ENCODE assay signal across 1 cellular context in the genomic region with DNA sequence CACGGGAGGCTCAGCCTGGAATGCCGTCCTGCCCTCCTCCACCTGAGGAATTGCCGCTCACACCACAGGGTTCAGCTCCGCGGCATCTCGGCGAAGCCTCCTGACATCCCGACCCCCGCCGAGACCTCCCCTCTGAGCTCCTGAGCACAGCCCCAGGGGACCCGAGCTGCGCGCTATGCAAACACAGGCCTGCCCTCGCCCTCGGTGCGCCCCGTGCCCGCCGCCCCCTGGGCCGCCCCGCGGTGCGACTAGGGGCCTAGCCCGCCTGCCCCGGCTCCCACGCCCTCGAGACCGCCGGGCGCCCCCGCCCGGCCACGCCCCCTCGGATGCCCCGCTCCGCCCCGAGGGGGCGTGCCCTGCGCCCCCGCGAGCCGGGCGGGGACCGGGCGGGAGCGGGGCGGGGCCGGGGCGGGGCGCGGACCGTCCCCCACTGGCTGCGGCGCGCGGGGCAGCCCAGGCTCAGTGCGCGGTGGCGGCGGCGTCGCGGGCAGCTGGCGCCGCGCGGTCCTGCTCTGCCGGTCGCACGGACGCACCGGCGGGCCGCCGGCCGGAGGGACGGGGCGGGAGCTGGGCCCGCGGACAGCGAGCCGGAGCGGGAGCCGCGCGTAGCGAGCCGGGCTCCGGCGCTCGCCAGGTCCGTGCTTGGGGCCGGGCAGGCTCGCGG.
TF ChIP-seq lines count a peak whose summit lies in the region.

A gene (plus strand): TSS at position 462 of the 664 bp plus-strand sequence. CDS start 642 bp downstream, outside the sequence.

TF ChIP-seq in HEK293, 187 proteins besides CTCF, POLR2A, EP300 and RAD21 (continued from another document and continues in another):
- TF ChIP-seq, protein P1, sequence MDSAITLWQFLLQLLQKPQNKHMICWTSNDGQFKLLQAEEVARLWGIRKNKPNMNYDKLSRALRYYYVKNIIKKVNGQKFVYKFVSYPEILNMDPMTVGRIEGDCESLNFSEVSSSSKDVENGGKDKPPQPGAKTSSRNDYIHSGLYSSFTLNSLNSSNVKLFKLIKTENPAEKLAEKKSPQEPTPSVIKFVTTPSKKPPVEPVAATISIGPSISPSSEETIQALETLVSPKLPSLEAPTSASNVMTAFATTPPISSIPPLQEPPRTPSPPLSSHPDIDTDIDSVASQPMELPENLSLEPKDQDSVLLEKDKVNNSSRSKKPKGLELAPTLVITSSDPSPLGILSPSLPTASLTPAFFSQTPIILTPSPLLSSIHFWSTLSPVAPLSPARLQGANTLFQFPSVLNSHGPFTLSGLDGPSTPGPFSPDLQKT (IDR thresholded peaks at IDR 0.05; ENCODE audit: borderline replicate concordance, low read depth, low read length), result no peak
- TF ChIP-seq SP3 (tag by site-specific recombination; IDR thresholded peaks at IDR 0.05), result no peak
- TF ChIP-seq, protein P2, sequence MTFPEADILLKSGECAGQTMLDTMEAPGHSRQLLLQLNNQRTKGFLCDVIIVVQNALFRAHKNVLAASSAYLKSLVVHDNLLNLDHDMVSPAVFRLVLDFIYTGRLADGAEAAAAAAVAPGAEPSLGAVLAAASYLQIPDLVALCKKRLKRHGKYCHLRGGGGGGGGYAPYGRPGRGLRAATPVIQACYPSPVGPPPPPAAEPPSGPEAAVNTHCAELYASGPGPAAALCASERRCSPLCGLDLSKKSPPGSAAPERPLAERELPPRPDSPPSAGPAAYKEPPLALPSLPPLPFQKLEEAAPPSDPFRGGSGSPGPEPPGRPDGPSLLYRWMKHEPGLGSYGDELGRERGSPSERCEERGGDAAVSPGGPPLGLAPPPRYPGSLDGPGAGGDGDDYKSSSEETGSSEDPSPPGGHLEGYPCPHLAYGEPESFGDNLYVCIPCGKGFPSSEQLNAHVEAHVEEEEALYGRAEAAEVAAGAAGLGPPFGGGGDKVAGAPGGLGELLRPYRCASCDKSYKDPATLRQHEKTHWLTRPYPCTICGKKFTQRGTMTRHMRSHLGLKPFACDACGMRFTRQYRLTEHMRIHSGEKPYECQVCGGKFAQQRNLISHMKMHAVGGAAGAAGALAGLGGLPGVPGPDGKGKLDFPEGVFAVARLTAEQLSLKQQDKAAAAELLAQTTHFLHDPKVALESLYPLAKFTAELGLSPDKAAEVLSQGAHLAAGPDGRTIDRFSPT (tag by site-specific recombination; IDR thresholded peaks at IDR 0.05), result 0 out of 2 replicates have a peak, but pooled peaks have one; percentile 11
- TF ChIP-seq ZBTB17 (tag by site-specific recombination; IDR thresholded peaks at IDR 0.05), result no peak
- 0 out of 2 replicates have a peak, but pooled peaks have one; percentile 33 for TF ChIP-seq ZNF423 (tag by site-specific recombination; IDR thresholded peaks at IDR 0.05)
- peak; percentile 97 for TF ChIP-seq ZIC2 (tag by site-specific recombination; IDR thresholded peaks at IDR 0.05)
- TF ChIP-seq ZNF114 (tag by site-specific recombination; IDR thresholded peaks at IDR 0.05), result no peak
- peak; percentile 77 for TF ChIP-seq ZBTB8A (tag by site-specific recombination; IDR thresholded peaks at IDR 0.05)
- TF ChIP-seq SCRT2 (tag by site-specific recombination; IDR thresholded peaks at IDR 0.05), result peak; percentile 39
- TF ChIP-seq, protein P3, sequence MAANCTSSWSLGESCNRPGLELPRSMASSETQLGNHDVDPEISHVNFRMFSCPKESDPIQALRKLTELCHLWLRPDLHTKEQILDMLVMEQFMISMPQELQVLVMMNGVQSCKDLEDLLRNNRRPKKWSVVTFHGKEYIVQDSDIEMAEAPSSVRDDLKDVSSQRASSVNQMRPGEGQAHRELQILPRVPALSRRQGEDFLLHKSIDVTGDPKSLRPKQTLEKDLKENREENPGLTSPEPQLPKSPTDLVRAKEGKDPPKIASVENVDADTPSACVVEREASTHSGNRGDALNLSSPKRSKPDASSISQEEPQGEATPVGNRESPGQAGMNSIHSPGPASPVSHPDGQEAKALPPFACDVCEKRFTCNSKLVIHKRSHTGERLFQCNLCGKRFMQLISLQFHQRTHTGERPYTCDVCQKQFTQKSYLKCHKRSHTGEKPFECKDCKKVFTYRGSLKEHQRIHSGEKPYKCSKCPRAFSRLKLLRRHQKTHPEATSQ (tag by site-specific recombination; IDR thresholded peaks at IDR 0.05), result no peak
- TF ChIP-seq, protein P4, sequence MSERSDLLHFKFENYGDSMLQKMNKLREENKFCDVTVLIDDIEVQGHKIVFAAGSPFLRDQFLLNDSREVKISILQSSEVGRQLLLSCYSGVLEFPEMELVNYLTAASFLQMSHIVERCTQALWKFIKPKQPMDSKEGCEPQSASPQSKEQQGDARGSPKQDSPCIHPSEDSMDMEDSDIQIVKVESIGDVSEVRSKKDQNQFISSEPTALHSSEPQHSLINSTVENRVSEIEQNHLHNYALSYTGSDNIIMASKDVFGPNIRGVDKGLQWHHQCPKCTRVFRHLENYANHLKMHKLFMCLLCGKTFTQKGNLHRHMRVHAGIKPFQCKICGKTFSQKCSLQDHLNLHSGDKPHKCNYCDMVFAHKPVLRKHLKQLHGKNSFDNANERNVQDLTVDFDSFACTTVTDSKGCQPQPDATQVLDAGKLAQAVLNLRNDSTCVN (tag by site-specific recombination; optimal IDR thresholded peaks at IDR 0.05), result peak; percentile 40
- TF ChIP-seq ZNF560 (tag by site-specific recombination; IDR thresholded peaks at IDR 0.05; ENCODE audit: borderline replicate concordance), result no peak
- no peak for TF ChIP-seq KLF16 (tag by site-specific recombination; IDR thresholded peaks at IDR 0.05)
- TF ChIP-seq, protein P5, sequence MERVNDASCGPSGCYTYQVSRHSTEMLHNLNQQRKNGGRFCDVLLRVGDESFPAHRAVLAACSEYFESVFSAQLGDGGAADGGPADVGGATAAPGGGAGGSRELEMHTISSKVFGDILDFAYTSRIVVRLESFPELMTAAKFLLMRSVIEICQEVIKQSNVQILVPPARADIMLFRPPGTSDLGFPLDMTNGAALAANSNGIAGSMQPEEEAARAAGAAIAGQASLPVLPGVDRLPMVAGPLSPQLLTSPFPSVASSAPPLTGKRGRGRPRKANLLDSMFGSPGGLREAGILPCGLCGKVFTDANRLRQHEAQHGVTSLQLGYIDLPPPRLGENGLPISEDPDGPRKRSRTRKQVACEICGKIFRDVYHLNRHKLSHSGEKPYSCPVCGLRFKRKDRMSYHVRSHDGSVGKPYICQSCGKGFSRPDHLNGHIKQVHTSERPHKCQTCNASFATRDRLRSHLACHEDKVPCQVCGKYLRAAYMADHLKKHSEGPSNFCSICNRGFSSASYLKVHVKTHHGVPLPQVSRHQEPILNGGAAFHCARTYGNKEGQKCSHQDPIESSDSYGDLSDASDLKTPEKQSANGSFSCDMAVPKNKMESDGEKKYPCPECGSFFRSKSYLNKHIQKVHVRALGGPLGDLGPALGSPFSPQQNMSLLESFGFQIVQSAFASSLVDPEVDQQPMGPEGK (tag by site-specific recombination; IDR thresholded peaks at IDR 0.05), result 0 out of 2 replicates have a peak, but pooled peaks have one; percentile 40
- 0 out of 2 replicates have a peak, but pooled peaks have one; percentile 29 for TF ChIP-seq ZBTB7A (tag by site-specific recombination; IDR thresholded peaks at IDR 0.05; ENCODE audit: low read depth)
- TF ChIP-seq ZNF140 (tag by site-specific recombination; IDR thresholded peaks at IDR 0.05), result no peak
- no peak for TF ChIP-seq ZNF223 (tag by site-specific recombination; IDR thresholded peaks at IDR 0.05)
- TF ChIP-seq ZNF521 (tag by site-specific recombination; IDR thresholded peaks at IDR 0.05), result no peak
- TF ChIP-seq, protein P6, sequence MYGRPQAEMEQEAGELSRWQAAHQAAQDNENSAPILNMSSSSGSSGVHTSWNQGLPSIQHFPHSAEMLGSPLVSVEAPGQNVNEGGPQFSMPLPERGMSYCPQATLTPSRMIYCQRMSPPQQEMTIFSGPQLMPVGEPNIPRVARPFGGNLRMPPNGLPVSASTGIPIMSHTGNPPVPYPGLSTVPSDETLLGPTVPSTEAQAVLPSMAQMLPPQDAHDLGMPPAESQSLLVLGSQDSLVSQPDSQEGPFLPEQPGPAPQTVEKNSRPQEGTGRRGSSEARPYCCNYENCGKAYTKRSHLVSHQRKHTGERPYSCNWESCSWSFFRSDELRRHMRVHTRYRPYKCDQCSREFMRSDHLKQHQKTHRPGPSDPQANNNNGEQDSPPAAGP (tag by site-specific recombination; IDR thresholded peaks at IDR 0.05), result 0 out of 2 replicates have a peak, but pooled peaks have one; percentile 30
- TF ChIP-seq ZBTB21 (tag by site-specific recombination; IDR thresholded peaks at IDR 0.05), result no peak
- no peak for TF ChIP-seq ZNF610 (tag by site-specific recombination; IDR thresholded peaks at IDR 0.05; ENCODE audit: borderline replicate concordance)
- TF ChIP-seq ZNF777 (tag by site-specific recombination; IDR thresholded peaks at IDR 0.05; ENCODE audit: borderline replicate concordance), result no peak
- TF ChIP-seq ZNF626 (tag by site-specific recombination; IDR thresholded peaks at IDR 0.05), result no peak
- no peak for TF ChIP-seq ZNF571 (tag by site-specific recombination; IDR thresholded peaks at IDR 0.05)
- TF ChIP-seq ZNF37A (tag by site-specific recombination; IDR thresholded peaks at IDR 0.05), result peak; percentile 75; the same call in 1 of the 2 replicates
- no peak for TF ChIP-seq ZNF211 (tag by site-specific recombination; IDR thresholded peaks at IDR 0.05; ENCODE audit: low read depth)
- TF ChIP-seq, protein P7, sequence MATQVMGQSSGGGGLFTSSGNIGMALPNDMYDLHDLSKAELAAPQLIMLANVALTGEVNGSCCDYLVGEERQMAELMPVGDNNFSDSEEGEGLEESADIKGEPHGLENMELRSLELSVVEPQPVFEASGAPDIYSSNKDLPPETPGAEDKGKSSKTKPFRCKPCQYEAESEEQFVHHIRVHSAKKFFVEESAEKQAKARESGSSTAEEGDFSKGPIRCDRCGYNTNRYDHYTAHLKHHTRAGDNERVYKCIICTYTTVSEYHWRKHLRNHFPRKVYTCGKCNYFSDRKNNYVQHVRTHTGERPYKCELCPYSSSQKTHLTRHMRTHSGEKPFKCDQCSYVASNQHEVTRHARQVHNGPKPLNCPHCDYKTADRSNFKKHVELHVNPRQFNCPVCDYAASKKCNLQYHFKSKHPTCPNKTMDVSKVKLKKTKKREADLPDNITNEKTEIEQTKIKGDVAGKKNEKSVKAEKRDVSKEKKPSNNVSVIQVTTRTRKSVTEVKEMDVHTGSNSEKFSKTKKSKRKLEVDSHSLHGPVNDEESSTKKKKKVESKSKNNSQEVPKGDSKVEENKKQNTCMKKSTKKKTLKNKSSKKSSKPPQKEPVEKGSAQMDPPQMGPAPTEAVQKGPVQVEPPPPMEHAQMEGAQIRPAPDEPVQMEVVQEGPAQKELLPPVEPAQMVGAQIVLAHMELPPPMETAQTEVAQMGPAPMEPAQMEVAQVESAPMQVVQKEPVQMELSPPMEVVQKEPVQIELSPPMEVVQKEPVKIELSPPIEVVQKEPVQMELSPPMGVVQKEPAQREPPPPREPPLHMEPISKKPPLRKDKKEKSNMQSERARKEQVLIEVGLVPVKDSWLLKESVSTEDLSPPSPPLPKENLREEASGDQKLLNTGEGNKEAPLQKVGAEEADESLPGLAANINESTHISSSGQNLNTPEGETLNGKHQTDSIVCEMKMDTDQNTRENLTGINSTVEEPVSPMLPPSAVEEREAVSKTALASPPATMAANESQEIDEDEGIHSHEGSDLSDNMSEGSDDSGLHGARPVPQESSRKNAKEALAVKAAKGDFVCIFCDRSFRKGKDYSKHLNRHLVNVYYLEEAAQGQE (tag by site-specific recombination; IDR thresholded peaks at IDR 0.05), result no peak
- TF ChIP-seq SP2 (tag by site-specific recombination; IDR thresholded peaks at IDR 0.05), result no peak
- TF ChIP-seq KLF1 (tag by site-specific recombination; IDR thresholded peaks at IDR 0.05), result peak; percentile 55; the same call in 1 of the 2 replicates
- TF ChIP-seq EGR2 (tag by site-specific recombination; IDR thresholded peaks at IDR 0.05; ENCODE audit: low read depth), result 0 out of 2 replicates have a peak, but pooled peaks have one; percentile 16
- no peak for TF ChIP-seq ZNF561 (tag by site-specific recombination; IDR thresholded peaks at IDR 0.05; ENCODE audit: borderline replicate concordance)
- TF ChIP-seq BCL11A (tag by site-specific recombination; IDR thresholded peaks at IDR 0.05; ENCODE audit: low read depth), result no peak
- TF ChIP-seq ZNF658 (tag by site-specific recombination; IDR thresholded peaks at IDR 0.05), result no peak
- TF ChIP-seq BCL11B (tag by site-specific recombination; IDR thresholded peaks at IDR 0.05; ENCODE audit: low read depth), result no peak
- TF ChIP-seq, protein P8, sequence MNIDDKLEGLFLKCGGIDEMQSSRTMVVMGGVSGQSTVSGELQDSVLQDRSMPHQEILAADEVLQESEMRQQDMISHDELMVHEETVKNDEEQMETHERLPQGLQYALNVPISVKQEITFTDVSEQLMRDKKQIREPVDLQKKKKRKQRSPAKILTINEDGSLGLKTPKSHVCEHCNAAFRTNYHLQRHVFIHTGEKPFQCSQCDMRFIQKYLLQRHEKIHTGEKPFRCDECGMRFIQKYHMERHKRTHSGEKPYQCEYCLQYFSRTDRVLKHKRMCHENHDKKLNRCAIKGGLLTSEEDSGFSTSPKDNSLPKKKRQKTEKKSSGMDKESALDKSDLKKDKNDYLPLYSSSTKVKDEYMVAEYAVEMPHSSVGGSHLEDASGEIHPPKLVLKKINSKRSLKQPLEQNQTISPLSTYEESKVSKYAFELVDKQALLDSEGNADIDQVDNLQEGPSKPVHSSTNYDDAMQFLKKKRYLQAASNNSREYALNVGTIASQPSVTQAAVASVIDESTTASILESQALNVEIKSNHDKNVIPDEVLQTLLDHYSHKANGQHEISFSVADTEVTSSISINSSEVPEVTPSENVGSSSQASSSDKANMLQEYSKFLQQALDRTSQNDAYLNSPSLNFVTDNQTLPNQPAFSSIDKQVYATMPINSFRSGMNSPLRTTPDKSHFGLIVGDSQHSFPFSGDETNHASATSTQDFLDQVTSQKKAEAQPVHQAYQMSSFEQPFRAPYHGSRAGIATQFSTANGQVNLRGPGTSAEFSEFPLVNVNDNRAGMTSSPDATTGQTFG (tag by site-specific recombination; IDR thresholded peaks at IDR 0.05; ENCODE audit: borderline replicate concordance), result no peak
- no peak for TF ChIP-seq ZNF473 (tag by site-specific recombination; IDR thresholded peaks at IDR 0.05)
- no peak for TF ChIP-seq ZSCAN23 (tag by site-specific recombination; IDR thresholded peaks at IDR 0.05)
- no peak for TF ChIP-seq ZFP37 (tag by site-specific recombination; IDR thresholded peaks at IDR 0.05)
- peak; percentile 61 for TF ChIP-seq ZFHX2 (tag by site-specific recombination; conservative IDR thresholded peaks at IDR 0.05)
- TF ChIP-seq SP7 (tag by site-specific recombination; IDR thresholded peaks at IDR 0.05), result peak; percentile 39; the same call in 1 of the 2 replicates
- TF ChIP-seq MEIS1 (CRISPR knock-in tag; IDR thresholded peaks at IDR 0.05; ENCODE audit: borderline replicate concordance), result no peak
